17 cellular contexts compared by ENCODE assay signal in genomic region chr2:205287316-205287715, GRCh38.
A peak's percentile ranks its signal among the peaks of the same experiment; 100 is the strongest.
DNase-seq lines count a peak whose midpoint lies in the region; ATAC-seq and TF ChIP-seq lines count a peak whose summit lies in the region.
"Had no signal": no experiment of that assay in that cellular context is flagged by ENCODE, and none has a peak within 500 bp of the region (broad histone marks: within the 10 kb centered on the region; RNA-seq: fewer than 3 reads in every experiment).

No MANE protein-coding gene starts in this region.

- H4K91ac ChIP-seq in mesenchymal stem cell (ENCODE audit: low read length): no peak overlapping the region

- ATAC-seq in foreskin keratinocyte: peak; percentile 54
- ATAC-seq in stimulated activated memory B cell treated with anti-CD40 and anti-IgM and Interleukin-4, amounts not matched to agents 10 μg/mL and 1 μg/mL and 100 μg/mL, for 72 hours: peak; percentile 25
- ATAC-seq: CD8-positive, alpha-beta T cell; GM12878 had no signal

- H2BK120ac ChIP-seq in mesenchymal stem cell (ENCODE audit: low read depth, low read length): no peak overlapping the region

- no peaks in the 10 kb centered on the region for H3K79me1 ChIP-seq in mesenchymal stem cell (replicated peaks; ENCODE audit: low read length, poor library complexity, severe bottlenecking)

- H3K4me3 Mint-ChIP-seq in stimulated activated memory B cell treated with anti-CD40 and anti-IgM and Interleukin-4, amounts not matched to agents 10 μg/mL and 1 μg/mL and 100 μg/mL, for 72 hours: no peak overlapping the region
- H3K4me3 Mint-ChIP-seq in activated naive CD8-positive, alpha-beta T cell treated with anti-CD3 and anti-CD28 coated beads for 36 hours: no peak overlapping the region
- H3K4me3 Mint-ChIP-seq: B cell; CD8-positive, alpha-beta T cell; IgD-negative memory B cell had no signal

- no peak overlapping the region for H3K4me2 ChIP-seq in mesenchymal stem cell (ENCODE audit: low read length, poor library complexity, severe bottlenecking)
- H3K4me2 ChIP-seq: BLaER1 treated with 17β-estradiol and CSF1 and Interleukin-3, amounts not matched to agents 10 nM and 100 nM had no signal

- H4K8ac ChIP-seq in mesenchymal stem cell (ENCODE audit: low read length): peak overlapping the region; percentile 50

- no peaks in the 10 kb centered on the region for H3K36me3 ChIP-seq in mesenchymal stem cell (ENCODE audit: control insufficient read depth in 1 of 2, insufficient read depth in 2 of 2, low read depth in 1 of 2, low read length in 2 of 2)
- H3K36me3 ChIP-seq: BLaER1 treated with 17β-estradiol and CSF1 and Interleukin-3, amounts not matched to agents 10 nM and 100 nM; HAP-1 had no signal

- H3K4me1 Mint-ChIP-seq in stimulated activated memory B cell treated with anti-CD40 and anti-IgM and Interleukin-4, amounts not matched to agents 10 μg/mL and 1 μg/mL and 100 μg/mL, for 72 hours: no peaks in the 10 kb centered on the region
- H3K4me1 Mint-ChIP-seq in activated naive CD8-positive, alpha-beta T cell treated with anti-CD3 and anti-CD28 coated beads for 36 hours: no peaks in the 10 kb centered on the region
- H3K4me1 Mint-ChIP-seq: B cell, IgD-negative memory B cell had no signal

- no peak for TF ChIP-seq CTCF in foreskin keratinocyte (conservative IDR thresholded peaks at IDR 0.05)
- no peak for TF ChIP-seq CTCF in GM20000 (IDR thresholded peaks at IDR 0.05; ENCODE audit: extremely low read depth, missing control alignments)

- no peaks in the 10 kb centered on the region for H3K27me3 Mint-ChIP-seq in stimulated activated memory B cell treated with anti-CD40 and anti-IgM and Interleukin-4, amounts not matched to agents 10 μg/mL and 1 μg/mL and 100 μg/mL, for 72 hours
- H3K27me3 Mint-ChIP-seq in activated naive CD8-positive, alpha-beta T cell treated with anti-CD3 and anti-CD28 coated beads for 36 hours: no peaks in the 10 kb centered on the region
- H3K27me3 Mint-ChIP-seq: B cell, IgD-negative memory B cell had no signal

- H2BK12ac ChIP-seq in mesenchymal stem cell (ENCODE audit: low read length in 2 of 2): no peak overlapping the region

- H2BK15ac ChIP-seq in mesenchymal stem cell (ENCODE audit: low read depth, poor library complexity, severe bottlenecking): no peak overlapping the region

- no peaks in the 10 kb centered on the region for H3K9me3 ChIP-seq in mesenchymal stem cell (ENCODE audit: control insufficient read depth, low read length)
- H3K9me3 ChIP-seq: HAP-1 had no signal

- no peak overlapping the region for H3K27ac Mint-ChIP-seq in stimulated activated memory B cell treated with anti-CD40 and anti-IgM and Interleukin-4, amounts not matched to agents 10 μg/mL and 1 μg/mL and 100 μg/mL, for 72 hours
- H3K27ac Mint-ChIP-seq in activated naive CD8-positive, alpha-beta T cell treated with anti-CD3 and anti-CD28 coated beads for 36 hours: no peak overlapping the region
- H3K27ac Mint-ChIP-seq: B cell; CD8-positive, alpha-beta T cell; IgD-negative memory B cell had no signal

- WGBS in mesenchymal stem cell: 94% methylated on average over 4 of the region's 4 CpGs

- H3K23ac ChIP-seq in mesenchymal stem cell (ENCODE audit: low read length in 2 of 2): no peak overlapping the region

- DNase-seq in RKO (ENCODE audit: low spot score): peak; percentile 5
- peak in 1 of 2 donors; percentile 34 for DNase-seq in foreskin keratinocyte
- DNase-seq in mesenchymal stem cell: no peak
- no peak for DNase-seq in activated naive CD8-positive, alpha-beta T cell treated with anti-CD3 and anti-CD28 coated beads for 36 hours
- DNase-seq in SK-N-DZ (ENCODE audit: low spot score): no peak
- no peak for DNase-seq in GM20000 (ENCODE audit: low spot score)
- DNase-seq: Calu3; CD8-positive, alpha-beta T cell; DND-41; EL; GM23248 had no signal

- no peak overlapping the region for H3K4me3 ChIP-seq in mesenchymal stem cell (ENCODE audit: insufficient read depth in 1 of 2, low read depth in 1 of 2, low read length in 2 of 2)
- H3K4me3 ChIP-seq: BLaER1 treated with 17β-estradiol and CSF1 and Interleukin-3, amounts not matched to agents 10 nM and 100 nM; GM12878; GM23248; HAP-1 had no signal

- H3K27me3 ChIP-seq in foreskin keratinocyte (no peaks in the 10 kb centered on the region), mesenchymal stem cell (ENCODE audit: control insufficient read depth in 1 of 2, insufficient read depth in 1 of 2, low read length in 2 of 2) (no peaks in the 10 kb centered on the region)
- H3K27me3 ChIP-seq: BLaER1 treated with 17β-estradiol and CSF1 and Interleukin-3, amounts not matched to agents 10 nM and 100 nM had no signal

- no peaks in the 10 kb centered on the region for H3K9me3 Mint-ChIP-seq in stimulated activated memory B cell treated with anti-CD40 and anti-IgM and Interleukin-4, amounts not matched to agents 10 μg/mL and 1 μg/mL and 100 μg/mL, for 72 hours
- no peaks in the 10 kb centered on the region for H3K9me3 Mint-ChIP-seq in activated naive CD8-positive, alpha-beta T cell treated with anti-CD3 and anti-CD28 coated beads for 36 hours
- H3K9me3 Mint-ChIP-seq: IgD-negative memory B cell had no signal

- no peaks in the 10 kb centered on the region for H3K36me3 Mint-ChIP-seq in stimulated activated memory B cell treated with anti-CD40 and anti-IgM and Interleukin-4, amounts not matched to agents 10 μg/mL and 1 μg/mL and 100 μg/mL, for 72 hours
- no peaks in the 10 kb centered on the region for H3K36me3 Mint-ChIP-seq in activated naive CD8-positive, alpha-beta T cell treated with anti-CD3 and anti-CD28 coated beads for 36 hours
- H3K36me3 Mint-ChIP-seq: CD8-positive, alpha-beta T cell; IgD-negative memory B cell had no signal

- H2AFZ ChIP-seq in mesenchymal stem cell (ENCODE audit: low read depth, low read length): no peak overlapping the region
- H2AFZ ChIP-seq: GM23248 had no signal

- H2BK5ac ChIP-seq in mesenchymal stem cell (ENCODE audit: low read depth, low read length, poor library complexity, severe bottlenecking): no peak overlapping the region

- H3K27ac ChIP-seq in foreskin keratinocyte (no peak overlapping the region), mesenchymal stem cell (ENCODE audit: low read length, poor library complexity, severe bottlenecking) (no peak overlapping the region)
- H3K27ac ChIP-seq: BLaER1 treated with 17β-estradiol and CSF1 and Interleukin-3, amounts not matched to agents 10 nM and 100 nM; GM23248 had no signal

- no peak overlapping the region for H3K9ac ChIP-seq in mesenchymal stem cell (ENCODE audit: low read length)
- H3K9ac ChIP-seq: BLaER1 treated with 17β-estradiol and CSF1 and Interleukin-3, amounts not matched to agents 10 nM and 100 nM; GM23248 had no signal

- H3K18ac ChIP-seq in mesenchymal stem cell (ENCODE audit: low read depth in 1 of 2, low read length in 2 of 2): no peak overlapping the region

- H2AK5ac ChIP-seq in mesenchymal stem cell (ENCODE audit: low read length, severe bottlenecking): peak overlapping the region; percentile 32

- no peak overlapping the region for H3K14ac ChIP-seq in mesenchymal stem cell (ENCODE audit: low read length in 2 of 2)

- no peaks in the 10 kb centered on the region for H3K4me1 ChIP-seq in foreskin keratinocyte
- H3K4me1 ChIP-seq in mesenchymal stem cell (ENCODE audit: control insufficient read depth, insufficient read depth, low read depth, low read length): peaks cover 1% of the 10 kb centered on the region
- H3K4me1 ChIP-seq: BLaER1 treated with 17β-estradiol and CSF1 and Interleukin-3, amounts not matched to agents 10 nM and 100 nM had no signal

- no peak overlapping the region for H3K4ac ChIP-seq in mesenchymal stem cell (ENCODE audit: low read depth in 1 of 2, low read length in 2 of 2)
